21 cellular contexts compared by ENCODE assay signal in genomic region chr10:114121031-114121430, GRCh38. TPM values are rescaled to one million over a fixed set of nuclear protein-coding genes. Genes with fewer than 3 reads are reported as not detected.
DNase-seq lines count a peak whose midpoint lies in the region; FAIRE-seq and TF ChIP-seq lines count a peak whose summit lies in the region.
"Had no signal": no experiment of that assay in that cellular context is flagged by ENCODE, and none has a peak within 500 bp of the region (broad histone marks: within the 10 kb centered on the region; RNA-seq: fewer than 3 reads in every experiment).

No MANE protein-coding gene starts in this region.

- TF ChIP-seq CTCF in kidney (IDR thresholded peaks at IDR 0.05; ENCODE audit: borderline replicate concordance, extremely low read depth, insufficient read depth) = no peak
- no peak for TF ChIP-seq CTCF in esophagus muscularis mucosa (IDR thresholded peaks at IDR 0.05)
- TF ChIP-seq CTCF in transverse colon (IDR thresholded peaks at IDR 0.05) = no peak

- H3K4me3 ChIP-seq in kidney (ENCODE audit: low read length in 2 of 2) (no peak overlapping the region), esophagus muscularis mucosa (no peak overlapping the region), transverse colon (no peak overlapping the region)

- H3K27me3 ChIP-seq in esophagus muscularis mucosa (no peaks in the 10 kb centered on the region), transverse colon (no peaks in the 10 kb centered on the region)

- no peak overlapping the region for H3K9ac ChIP-seq in kidney (ENCODE audit: low read length in 2 of 2)
- H3K9ac ChIP-seq: KMS-11 had no signal

- TF ChIP-seq EP300 in esophagus muscularis mucosa (IDR thresholded peaks at IDR 0.05) (no peak), transverse colon (IDR thresholded peaks at IDR 0.05; ENCODE audit: low read depth) (no peak)

- H3K9me3 ChIP-seq in kidney (ENCODE audit: control insufficient read depth in 1 of 2, low read length in 2 of 2) (no peaks in the 10 kb centered on the region), esophagus muscularis mucosa (no peaks in the 10 kb centered on the region), transverse colon (no peaks in the 10 kb centered on the region)
- H3K9me3 ChIP-seq: Caco-2 had no signal

- TF ChIP-seq POLR2A in esophagus muscularis mucosa (IDR thresholded peaks at IDR 0.05; ENCODE audit: low read depth) (no peak), transverse colon (IDR thresholded peaks at IDR 0.05) (no peak)

- peak; percentile 47 for FAIRE-seq in TTC549 (lab: Jason Lieb, UNC)
- peak; percentile 80 for FAIRE-seq in kidney (lab: Jason Lieb, UNC)
- FAIRE-seq: GM12892, GM19239 had no signal

- peak; percentile 13 for DNase-seq in DMS53 (lab: John Stamatoyannopoulos, UW)
- DNase-seq in DMS53 treated with DMSO at 0.1 percent for 48 hours (lab: John Stamatoyannopoulos, UW; ENCODE audit: unreplicated experiment) = no peak
- no peak for DNase-seq in kidney
- DNase-seq in SW480 (ENCODE audit: low spot score) = no peak
- no peak for DNase-seq in esophagus muscularis mucosa (ENCODE audit: extremely low spot score)
- no peak for DNase-seq in transverse colon
- DNase-seq in activated CD8-positive, alpha-beta memory T cell treated with anti-CD3 and anti-CD28 coated beads, Interleukin-2, amount 50 U/mL, for 4 hours = no peak
- DNase-seq: C1 segment of cervical spinal cord, Caco-2, GDM1, H9, NCI-H187 treated with DMSO at 0.1 percent for 48 hours, NCI-H774 had no signal

- WGBS in esophagus muscularis mucosa = 97% methylated on average over 1 of the region's 1 CpG
- WGBS in transverse colon (ENCODE audit: low coverage in 1 of 2), 2 donors = 98 to 100% methylated on average over 1 of the region's 1 CpG

- H3K4me1 ChIP-seq in kidney (ENCODE audit: control insufficient read depth in 1 of 2, insufficient read depth in 1 of 2, low read depth in 1 of 2, low read length in 2 of 2) (no peaks in the 10 kb centered on the region), esophagus muscularis mucosa (no peaks in the 10 kb centered on the region), transverse colon (no peaks in the 10 kb centered on the region)
- H3K4me1 ChIP-seq: Caco-2 had no signal

- intact Hi-C loops in kidney (cut with DNase I) (no loop called here), esophagus muscularis mucosa (cut with DNase I) (no loop called here), transverse colon (cut with DNase I; ENCODE audit: low total_unique reads) (no loop called here)

- peaks cover 6 to 11% of the 10 kb centered on the region in 2 donors for H3K36me3 ChIP-seq in kidney (ENCODE audit: control insufficient read depth in 1 of 2, insufficient read depth in 2 of 2, low read length in 2 of 2)
- peaks cover 14 to 32% (median 19%) of the 10 kb centered on the region in 4 donors for H3K36me3 ChIP-seq in esophagus muscularis mucosa
- peaks cover 0 to 21% (median 10%) of the 10 kb centered on the region in 4 donors for H3K36me3 ChIP-seq in transverse colon

- H3K27ac ChIP-seq in kidney (ENCODE audit: low read depth in 2 of 2, low read length in 2 of 2) (no peak overlapping the region), esophagus muscularis mucosa (replicated peaks in 1 of 4) (no peak overlapping the region), transverse colon (no peak overlapping the region)
- H3K27ac ChIP-seq: 22Rv1, KMS-11 had no signal

- in situ Hi-C loops in transverse colon (cut with MboI; ENCODE audit: low pct_ligation_motif_present in 1 of 4, low pct_unique_long_range_greater_than_20kb in 1 of 4, low sequenced_read_pairs in 3 of 4) = loop anchor here in 1 of 4 donors (25.0 kb wide), 1 partner anchor 309 kb away; no protein-coding TSS in a partner anchor

RNA-seq across cellular contexts. Expression of gene CCDC186, which starts 53.0 kb away (rescaled TPM):
- 34.2 TPM for total RNA-seq in kidney
- polyA plus RNA-seq in kidney (ENCODE audit: insufficient read depth, low read depth, low replicate concordance) = 4.7 TPM
- total RNA-seq in esophagus muscularis mucosa = 10 to 100 TPM; 13.8 to 25.7 (median 20.9) TPM
- 100 to 1,000 TPM in 1 of 4 donors, 10 to 100 TPM in 3; 18.7 to 194 (median 47.5) TPM for total RNA-seq in transverse colon

RNA-seq across cellular contexts. Expression of gene TDRD1, which starts 58.1 kb away (rescaled TPM):
- total RNA-seq in kidney (0.88 TPM), esophagus muscularis mucosa (under 1 TPM in 3 of 4 donors, not detected in 1; 0.11 to 0.42 (median 0.13) TPM), transverse colon (under 1 TPM in 1 of 4 donors, not detected in 3; 0.14 TPM)
- polyA plus RNA-seq in kidney (ENCODE audit: insufficient read depth, low read depth, low replicate concordance) = not detected
- total RNA-seq: NCI-H460, RPMI7951, SK-MEL-5 had no signal
